ENCODE assay signal across 20 cellular contexts in genomic region chr7:138166681-138167080, GRCh38.
DNase-seq lines count a peak whose midpoint lies in the region; ATAC-seq, FAIRE-seq and TF ChIP-seq lines count a peak whose summit lies in the region.
"Had no signal": no experiment of that assay in that cellular context is flagged by ENCODE, and none has a peak within 500 bp of the region (broad histone marks: within the 10 kb centered on the region; RNA-seq: fewer than 3 reads in every experiment).

No MANE protein-coding gene starts in this region.

- H3K79me1 ChIP-seq in trophoblast cell (ENCODE audit: low read length) = peaks cover 40% of the 10 kb centered on the region

- H3K4ac ChIP-seq in trophoblast cell (ENCODE audit: low read depth, low read length) = peak overlapping the region; percentile 19

- peak overlapping the region; percentile 88 for H2BK12ac ChIP-seq in trophoblast cell (ENCODE audit: low read length)

- DNase-seq in ELF-1 (ENCODE audit: low read depth, low spot score) (peak; percentile 16), astrocyte (ENCODE audit: low read depth) (no peak), iPS DF 6.9 (ENCODE audit: low read depth, low spot score) (no peak), trophoblast cell (no peak), dermis blood vessel endothelial cell (no peak), OCI-M2 (lab: John Stamatoyannopoulos, UW; ENCODE audit: unreplicated experiment) (no peak), GM13976 (ENCODE audit: low spot score) (no peak)
- DNase-seq: CD8-positive, alpha-beta T cell; DMS79 treated with DMSO at 0.1 percent for 48 hours; HCEC 1CT; NCI-H1048; NCI-H1436 treated with DMSO at 0.1 percent for 48 hours; NCI-H2081; NCI-H510A; NCI-H82 had no signal

- peak overlapping the region; percentile 74 for H2BK120ac ChIP-seq in trophoblast cell (ENCODE audit: insufficient read depth, low read length, poor library complexity)

- no peaks in the 10 kb centered on the region for H3K27me3 Mint-ChIP-seq in astrocyte (ENCODE audit: low read depth, unreplicated experiment)

- H3K36me3 ChIP-seq in astrocyte (ENCODE audit: insufficient read depth, low read length) (no peaks in the 10 kb centered on the region), iPS DF 6.9 (ENCODE audit: control insufficient read depth, insufficient read depth, low read length) (no peaks in the 10 kb centered on the region; the same call in 1 of the 2 replicates), trophoblast cell (ENCODE audit: control insufficient read depth in 1 of 2, insufficient read depth in 2 of 2, low read length in 2 of 2) (peaks cover 2% of the 10 kb centered on the region in 2 experiments)
- H3K36me3 ChIP-seq: BLaER1, SJSA1 had no signal

- no peaks in the 10 kb centered on the region for H4K20me1 ChIP-seq in astrocyte (ENCODE audit: insufficient read depth, low read length)
- H4K20me1 ChIP-seq: BLaER1 had no signal

- WGBS in iPS DF 6.9 (ENCODE audit: insufficient coverage, insufficient read length) = no CpG with 5 or more reads among the region's 4 CpGs
- no CpG with 5 or more reads among the region's 4 CpGs for WGBS in trophoblast cell (ENCODE audit: extremely low coverage, insufficient coverage, insufficient read length)

- peak overlapping the region; percentile 90 for H3K27ac Mint-ChIP-seq in astrocyte (ENCODE audit: unreplicated experiment)
- H3K27ac Mint-ChIP-seq: CD8-positive, alpha-beta T cell had no signal

- H3K79me2 ChIP-seq in astrocyte (ENCODE audit: insufficient read depth, low read length) (no peaks in the 10 kb centered on the region), trophoblast cell (ENCODE audit: control insufficient read depth, insufficient read depth, low read length, poor library complexity) (no peaks in the 10 kb centered on the region)

- H3K4me1 Mint-ChIP-seq in astrocyte (ENCODE audit: low read depth, unreplicated experiment) = peaks cover 42% of the 10 kb centered on the region

- H3K9me3 ChIP-seq in astrocyte (ENCODE audit: insufficient read depth, low read depth, low read length) (peaks cover 9% of the 10 kb centered on the region), iPS DF 6.9 (ENCODE audit: control insufficient read depth, insufficient read depth, low read length) (peaks cover 2% of the 10 kb centered on the region; the same call in 1 of the 2 replicates), trophoblast cell (ENCODE audit: insufficient read depth, low read depth, low read length) (peaks cover 7% of the 10 kb centered on the region)
- H3K9me3 ChIP-seq: SJSA1 had no signal

- H3K4me2 ChIP-seq in astrocyte (ENCODE audit: low read length) (peak overlapping the region; percentile 16), trophoblast cell (ENCODE audit: low read length) (no peak overlapping the region)
- H3K4me2 ChIP-seq: BLaER1 had no signal

- FAIRE-seq in astrocyte (lab: Jason Lieb, UNC) = no peak
- FAIRE-seq: G401.6, GM12891 had no signal

- peak overlapping the region; percentile 96 for H4K91ac ChIP-seq in trophoblast cell (ENCODE audit: low read depth, low read length)

- peak overlapping the region; percentile 83 for H2AK5ac ChIP-seq in trophoblast cell (ENCODE audit: low read length)

- peak overlapping the region; percentile 87 for H4K8ac ChIP-seq in trophoblast cell (ENCODE audit: low read depth, low read length)

- H4K12ac ChIP-seq in trophoblast cell (ENCODE audit: low read depth, low read length) = no peak overlapping the region

- H3K9me3 Mint-ChIP-seq in astrocyte (ENCODE audit: unreplicated experiment) = peaks cover 20% of the 10 kb centered on the region

- H3K4me3 ChIP-seq in astrocyte (ENCODE audit: insufficient read depth, low read depth, low read length) = no peak overlapping the region
- H3K4me3 ChIP-seq in iPS DF 6.9 (ENCODE audit: low read length) = no peak overlapping the region
- no peak overlapping the region for H3K4me3 ChIP-seq in trophoblast cell (ENCODE audit: low read depth, low read length)
- H3K4me3 ChIP-seq: BLaER1, SJSA1 had no signal

- peak overlapping the region; percentile 92 for H2BK5ac ChIP-seq in trophoblast cell (ENCODE audit: low read depth, low read length, poor library complexity)

- no peaks in the 10 kb centered on the region for H3K27me3 ChIP-seq in astrocyte (ENCODE audit: insufficient read depth, low read length)
- H3K27me3 ChIP-seq in iPS DF 6.9 (ENCODE audit: control insufficient read depth, insufficient read depth, low read length) = no peaks in the 10 kb centered on the region
- no peaks in the 10 kb centered on the region for H3K27me3 ChIP-seq in trophoblast cell (ENCODE audit: insufficient read depth, low read length)
- H3K27me3 ChIP-seq: BLaER1, SJSA1 had no signal

- H3K4me3 Mint-ChIP-seq in astrocyte (ENCODE audit: unreplicated experiment) = no peak overlapping the region
- H3K4me3 Mint-ChIP-seq: CD8-positive, alpha-beta T cell had no signal

- no peak overlapping the region for H3K18ac ChIP-seq in trophoblast cell (ENCODE audit: low read length)

- peaks cover 9% of the 10 kb centered on the region for H3K36me3 Mint-ChIP-seq in astrocyte (ENCODE audit: low read depth, unreplicated experiment)

- H3K27ac ChIP-seq in astrocyte (ENCODE audit: low read depth, low read length) (peak overlapping the region; percentile 50), iPS DF 6.9 (ENCODE audit: low read length) (peak overlapping the region; percentile 62), trophoblast cell (ENCODE audit: low read depth, low read length) (peak overlapping the region; percentile 83)
- H3K27ac ChIP-seq: BLaER1, SJSA1 had no signal

- peak overlapping the region; percentile 90 for H3K14ac ChIP-seq in trophoblast cell (ENCODE audit: low read length)

- H2AFZ ChIP-seq in astrocyte (ENCODE audit: low read depth, low read length) = no peak overlapping the region
- no peak overlapping the region for H2AFZ ChIP-seq in trophoblast cell (ENCODE audit: insufficient read depth, low read length, poor library complexity)

- ATAC-seq in HG03378 (IDR thresholded peaks at IDR 0.05; ENCODE audit: unreplicated experiment) = no peak
- ATAC-seq: CD8-positive, alpha-beta T cell had no signal

- peaks cover 9% of the 10 kb centered on the region for H3K4me1 ChIP-seq in astrocyte (ENCODE audit: insufficient read depth, low read length)
- H3K4me1 ChIP-seq in iPS DF 6.9 (ENCODE audit: control insufficient read depth, insufficient read depth, low read length) = peaks cover 1% of the 10 kb centered on the region; the same call in 1 of the 2 replicates
- peaks cover 4 to 23% of the 10 kb centered on the region in 2 experiments for H3K4me1 ChIP-seq in trophoblast cell (ENCODE audit: control insufficient read depth in 1 of 2, insufficient read depth in 2 of 2, low read length in 2 of 2)

- in situ Hi-C loops in GM13976 (cut with MboI; ENCODE audit: low sequenced_read_pairs, unreplicated experiment) = no loop called here

- H3K23ac ChIP-seq in trophoblast cell (ENCODE audit: low read length) = no peak overlapping the region

- TF ChIP-seq CTCF in astrocyte (IDR thresholded peaks at IDR 0.05; ENCODE audit: insufficient read depth, low read depth, low read length) = no peak
- no peak for TF ChIP-seq CTCF in GM13976 (IDR thresholded peaks at IDR 0.05; ENCODE audit: borderline replicate concordance, control extremely low read depth, extremely low read depth, insufficient read depth, missing control alignments)

- H3K9ac ChIP-seq in astrocyte (ENCODE audit: low read length) (peak overlapping the region; percentile 16), trophoblast cell (ENCODE audit: low read length) (no peak overlapping the region)
- H3K9ac ChIP-seq: BLaER1 had no signal
